ENCODE assay signal across 11 cellular contexts in genomic region chr14:68962681-68963080, GRCh38. TPM values are rescaled to one million over a fixed set of nuclear protein-coding genes. Genes with fewer than 3 reads are reported as not detected.
A peak's percentile ranks its signal among the peaks of the same experiment; 100 is the strongest.
DNase-seq lines count a peak whose midpoint lies in the region; ATAC-seq and TF ChIP-seq lines count a peak whose summit lies in the region.
"Had no signal": no experiment of that assay in that cellular context is flagged by ENCODE, and none has a peak within 500 bp of the region (broad histone marks: within the 10 kb centered on the region; RNA-seq: fewer than 3 reads in every experiment).

No MANE protein-coding gene starts in this region.

- no peak for ATAC-seq in IMR-90 (ENCODE audit: low read depth)
- no peak for ATAC-seq in left cardiac atrium
- ATAC-seq in GM18870 (IDR thresholded peaks at IDR 0.05; ENCODE audit: unreplicated experiment) = no peak
- ATAC-seq: activated CD8-positive, alpha-beta memory T cell treated with anti-CD3 and anti-CD28 coated beads, Interleukin-2, amount 10 ng/mL, durations not matched to agents 7 days and 5 days; lower lobe of right lung had no signal

- peaks cover 0 to 83% of the 10 kb centered on the region in 2 experiments; a peak in 2 of 4 replicates for H3K79me1 ChIP-seq in IMR-90 (ENCODE audit: low read depth in 1 of 2, low read length in 2 of 2)

- no peak overlapping the region for H2BK15ac ChIP-seq in IMR-90 (ENCODE audit: low read depth, low read length)

- TF ChIP-seq RAD21 in IMR-90 (IDR thresholded peaks at IDR 0.05; ENCODE audit: low read length) = no peak

- no peak overlapping the region for H4K8ac ChIP-seq in IMR-90 (ENCODE audit: low read depth in 2 of 2, low read length in 2 of 2)

- H3K9me3 ChIP-seq in IMR-90 (ENCODE audit: control insufficient read depth, insufficient read depth, low read length) (no peaks in the 10 kb centered on the region), mammary epithelial cell (replicated peaks; ENCODE audit: insufficient read depth, low read length) (no peaks in the 10 kb centered on the region)
- H3K9me3 ChIP-seq: lower lobe of right lung had no signal

- no peak overlapping the region for H3K18ac ChIP-seq in IMR-90 (ENCODE audit: low read depth, low read length)

- intact Hi-C loops in IMR-90 (cut with micrococcal nuclease) (no loop called here), mammary epithelial cell (cut with micrococcal nuclease) (loop anchor here (1.0 kb wide), 3 partner anchors 11 to 20 kb away; no protein-coding TSS in a partner anchor), left cardiac atrium (cut with DNase I) (no loop called here)

- H2BK120ac ChIP-seq in IMR-90 (ENCODE audit: low read depth, low read length) = no peak overlapping the region

- peaks cover 62% of the 10 kb centered on the region for H3K9me1 ChIP-seq in IMR-90 (ENCODE audit: insufficient read depth, low read length)

- H3K56ac ChIP-seq in IMR-90 (ENCODE audit: extremely low read depth, insufficient read depth, low read length) = no peak overlapping the region

- H4K20me1 ChIP-seq in IMR-90 (ENCODE audit: insufficient read depth, low read length) = peaks cover 100% of the 10 kb centered on the region
- peaks cover 26% of the 10 kb centered on the region for H4K20me1 ChIP-seq in mammary epithelial cell (ENCODE audit: insufficient read depth, low read length)

- no peaks in the 10 kb centered on the region for H3K9me3 Mint-ChIP-seq in nephron progenitor cell

- H4K5ac ChIP-seq in IMR-90 (ENCODE audit: low read depth, low read length) = no peak overlapping the region

- no peaks in the 10 kb centered on the region for H3K27me3 Mint-ChIP-seq in nephron progenitor cell (ENCODE audit: low read depth, poor library complexity)
- H3K27me3 Mint-ChIP-seq: activated CD8-positive, alpha-beta memory T cell treated with anti-CD3 and anti-CD28 coated beads, Interleukin-2, amount 10 ng/mL, durations not matched to agents 7 days and 5 days had no signal

- dilution Hi-C loops in IMR-90 (cut with HindIII; ENCODE audit: low sequenced_read_pairs, unreplicated experiment) = no loop called here
- dilution Hi-C loops in mammary epithelial cell (cut with HindIII; ENCODE audit: low sequenced_read_pairs) = loop anchor here (10.0 kb wide), 1 partner anchor 132 kb away; no protein-coding TSS in a partner anchor

- H2AK5ac ChIP-seq in IMR-90 (ENCODE audit: low read depth, low read length) = no peak overlapping the region

- H3K79me2 ChIP-seq in ACC112 (ENCODE audit: control insufficient read depth, insufficient read depth, low read length, unreplicated experiment) (peaks cover 100% of the 10 kb centered on the region), mammary epithelial cell (ENCODE audit: insufficient read depth, low read length) (peaks cover 100% of the 10 kb centered on the region)

- POLR2A ChIA-PET in IMR-90 (lab: Charles Lee; ENCODE audit: unreplicated experiment) = no interaction called here

- H2AFZ ChIP-seq in ACC112 (ENCODE audit: low read length, unreplicated experiment) (no peak overlapping the region), IMR-90 (replicated peaks; ENCODE audit: low read length, poor library complexity) (no peak overlapping the region), mammary epithelial cell (ENCODE audit: low read depth, low read length) (no peak overlapping the region)

- H3K9ac ChIP-seq in IMR-90 (ENCODE audit: low read depth, low read length) (no peak overlapping the region), mammary epithelial cell (ENCODE audit: insufficient read depth, low read length) (no peak overlapping the region)

- no peak for TF ChIP-seq CTCF in IMR-90 (conservative IDR thresholded peaks at IDR 0.05; ENCODE audit: low read depth, low read length)
- TF ChIP-seq CTCF in mammary epithelial cell (conservative IDR thresholded peaks at IDR 0.05 in 1 of 2, IDR thresholded peaks at IDR 0.05 in 1 of 2; ENCODE audit: extremely low read depth in 1 of 2, insufficient read depth in 1 of 2, low read depth in 1 of 2, low read length in 2 of 2) = no peak
- no peak for TF ChIP-seq CTCF in nephron progenitor cell (IDR thresholded peaks at IDR 0.05)

- TF ChIP-seq POLR2A in IMR-90 (IDR thresholded peaks at IDR 0.05; ENCODE audit: low read depth, low read length) = no peak

- CTCF ChIA-PET in IMR-90 (lab: Yijun Ruan, JAX) = no interaction called here
- CTCF ChIA-PET in mammary epithelial cell (lab: Charles Lee; ENCODE audit: low non-redundant PET) = no interaction called here

- H2AK9ac ChIP-seq in IMR-90 (replicated peaks; ENCODE audit: low read depth, low read length, poor library complexity) = no peak overlapping the region

- H3K27me3 ChIP-seq in ACC112 (ENCODE audit: insufficient read depth, low read length) = no peaks in the 10 kb centered on the region
- no peaks in the 10 kb centered on the region for H3K27me3 ChIP-seq in IMR-90 (ENCODE audit: control insufficient read depth, insufficient read depth, low read length)
- no peaks in the 10 kb centered on the region for H3K27me3 ChIP-seq in mammary epithelial cell (ENCODE audit: insufficient read depth, low read length)

- peaks cover 64% of the 10 kb centered on the region for H3K4me1 Mint-ChIP-seq in nephron progenitor cell

- no peak overlapping the region for H3K4me3 Mint-ChIP-seq in nephron progenitor cell
- H3K4me3 Mint-ChIP-seq: activated CD8-positive, alpha-beta memory T cell treated with anti-CD3 and anti-CD28 coated beads, Interleukin-2, amount 10 ng/mL, durations not matched to agents 7 days and 5 days had no signal

- DNase-seq in IMR-90 (no peak), mammary epithelial cell (no peak), nephron progenitor cell (no peak), left cardiac atrium (no peak), anterior cingulate cortex (lab: John Stamatoyannopoulos, UW) (no peak)
- DNase-seq in stimulated activated CD4-positive, alpha-beta T cell treated with anti-CD3 and anti-CD28 coated beads, Interleukin-15, amount 100 ng/mL, for 24 hours = no peak
- DNase-seq: activated CD8-positive, alpha-beta memory T cell treated with anti-CD3 and anti-CD28 coated beads, Interleukin-2, amount 10 ng/mL, durations not matched to agents 7 days and 5 days; activated naive CD4-positive, alpha-beta T cell treated with anti-CD3 and anti-CD28 coated beads, Interleukin-2, amount 50 U/mL, for 16 hours; lower lobe of right lung had no signal

- H2BK20ac ChIP-seq in IMR-90 (ENCODE audit: low read depth, low read length) = no peak overlapping the region

- peaks cover 82% of the 10 kb centered on the region for H3K4me1 ChIP-seq in ACC112 (ENCODE audit: control insufficient read depth, insufficient read depth, low read length, unreplicated experiment)
- peaks cover 68% of the 10 kb centered on the region for H3K4me1 ChIP-seq in IMR-90 (ENCODE audit: control insufficient read depth, insufficient read depth, low read length)
- peaks cover 99% of the 10 kb centered on the region for H3K4me1 ChIP-seq in mammary epithelial cell (ENCODE audit: insufficient read depth, low read length)

- no peaks in the 10 kb centered on the region for H3K36me3 Mint-ChIP-seq in nephron progenitor cell (ENCODE audit: low read depth)
- H3K36me3 Mint-ChIP-seq: activated CD8-positive, alpha-beta memory T cell treated with anti-CD3 and anti-CD28 coated beads, Interleukin-2, amount 10 ng/mL, durations not matched to agents 7 days and 5 days had no signal

- peak overlapping the region; percentile 12 for H2BK5ac ChIP-seq in IMR-90 (ENCODE audit: low read depth, low read length, poor library complexity, severe bottlenecking)

- no peak overlapping the region for H3K4me2 ChIP-seq in IMR-90 (ENCODE audit: low read depth, low read length)
- H3K4me2 ChIP-seq in mammary epithelial cell (ENCODE audit: insufficient read depth, low read depth, low read length) = no peak overlapping the region

- H3K27ac ChIP-seq in ACC112 (ENCODE audit: low read depth, low read length) (peak overlapping the region; percentile 16; the same call in 1 of the 2 replicates), IMR-90 (ENCODE audit: insufficient read depth, low read length) (peak overlapping the region; percentile 19; the same call in 1 of the 2 replicates), mammary epithelial cell (ENCODE audit: insufficient read depth, low read depth, low read length) (peak overlapping the region; percentile 43)
- H3K27ac ChIP-seq: lower lobe of right lung had no signal

- no peak overlapping the region for H4K91ac ChIP-seq in IMR-90 (ENCODE audit: insufficient read depth, low read depth, low read length)

- BruUV-seq in IMR-90 (replicated peaks; lab: Mats Ljungman, UMichigan) (no TSS peak), mammary epithelial cell (replicated peaks; lab: Mats Ljungman, UMichigan) (no TSS peak)

- H3K4me3 ChIP-seq in ACC112 (ENCODE audit: low read depth, low read length) (no peak overlapping the region), IMR-90 (ENCODE audit: insufficient read depth, low read depth, low read length) (no peak overlapping the region), mammary epithelial cell (replicated peaks in 1 of 3; ENCODE audit: insufficient read depth in 1 of 3, low read depth in 2 of 3, low read length in 3 of 3) (no peak overlapping the region)
- H3K4me3 ChIP-seq: lower lobe of right lung had no signal

- H3K27ac Mint-ChIP-seq in nephron progenitor cell = peak overlapping the region; percentile 14
- H3K27ac Mint-ChIP-seq: activated CD8-positive, alpha-beta memory T cell treated with anti-CD3 and anti-CD28 coated beads, Interleukin-2, amount 10 ng/mL, durations not matched to agents 7 days and 5 days had no signal

- H3K36me3 ChIP-seq in ACC112 (ENCODE audit: insufficient read depth, low read length) = no peaks in the 10 kb centered on the region
- peaks cover 36% of the 10 kb centered on the region for H3K36me3 ChIP-seq in IMR-90 (ENCODE audit: control insufficient read depth, insufficient read depth, low read length)
- H3K36me3 ChIP-seq in mammary epithelial cell (ENCODE audit: insufficient read depth, low read length) = peaks cover 13% of the 10 kb centered on the region
- H3K36me3 ChIP-seq: lower lobe of right lung had no signal

- in situ Hi-C loops in IMR-90 (cut with MboI; ENCODE audit: low sequenced_read_pairs) (no loop called here), mammary epithelial cell (cut with MboI; ENCODE audit: low sequenced_read_pairs in 2 of 2) (no loop called here)

- H3K23ac ChIP-seq in IMR-90 (ENCODE audit: low read depth, low read length) = no peak overlapping the region

- WGBS in IMR-90 (ENCODE audit: extremely low coverage in 2 of 2, insufficient read length in 1 of 2), 2 experiments = no CpG with 5 or more reads among the region's 3 CpGs
- 100% methylated on average over 3 of the region's 3 CpGs for whole genome bisulfite sequencing in mammary epithelial cell (ENCODE audit: low coverage, missing lambda C conversion rate)

- no peak overlapping the region for H3K4ac ChIP-seq in IMR-90 (ENCODE audit: low read depth, low read length)

- 0 out of 2 replicates have a peak overlapping the region, but pooled peaks have one; percentile 13 for H3K14ac ChIP-seq in IMR-90 (replicated peaks; ENCODE audit: low read depth, low read length)

RNA-seq across cellular contexts. Expression of gene ACTN1, which starts 16.4 kb away (rescaled TPM):
- total RNA-seq in IMR-90 (2012; rRNA removed) (648 and 684 TPM in 2 replicates), mammary epithelial cell (1,000 to 10,000 TPM in 1 of 2 donors, 100 to 1,000 TPM in 1; 841 to 1,322 TPM), left cardiac atrium (100 to 1,000 TPM; 160 to 319 TPM)
- polyA plus RNA-seq in IMR-90 (2012; rRNA removed) (766 and 895 TPM in 2 replicates), mammary epithelial cell (813 TPM)
- polyA plus RNA-seq in IMR-90 (2012; cell fraction: cytosol; rRNA removed) = 676 and 750 TPM in 2 replicates
- polyA plus RNA-seq in IMR-90 (2012; cell fraction: nucleus; rRNA removed; ENCODE audit: low replicate concordance) = 1,803 and 1,926 TPM in 2 replicates
- 1,325 TPM for polyA minus RNA-seq in mammary epithelial cell
